14 cellular contexts compared by ENCODE assay signal in the genomic region with DNA sequence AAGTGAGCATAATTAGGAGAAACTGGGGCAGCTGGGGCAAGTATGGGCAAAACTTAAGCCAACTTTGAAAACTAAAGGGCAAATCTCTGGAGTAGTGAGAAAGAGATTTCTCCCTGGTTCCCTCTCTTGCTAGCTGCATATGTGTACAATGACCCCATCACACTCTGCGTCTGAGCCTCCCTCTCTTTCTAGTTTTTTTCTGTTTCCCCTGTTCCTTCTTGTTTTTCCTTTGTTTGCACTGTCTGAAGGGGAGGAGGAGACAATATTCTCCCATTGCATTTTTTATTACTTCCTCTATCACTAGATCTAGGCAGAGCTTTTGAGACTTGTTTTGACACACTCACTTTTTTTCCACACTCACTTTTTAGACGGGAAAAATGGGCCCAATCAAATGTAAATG. TPM values are rescaled to one million over a fixed set of nuclear protein-coding genes. Genes with fewer than 3 reads are reported as not detected.
"Had no signal": no experiment of that assay in that cellular context is flagged by ENCODE, and none has a peak within 500 bp of the region (broad histone marks: within the 10 kb centered on the region; RNA-seq: fewer than 3 reads in every experiment).

No MANE protein-coding gene starts in this region.

- H3K4me1 ChIP-seq: gastroesophageal sphincter had no signal

- H3K36me3 ChIP-seq: gastroesophageal sphincter had no signal

- DNase-seq: activated naive CD4-positive, alpha-beta T cell treated with anti-CD3 and anti-CD28 coated beads, Interleukin-2, amount 10 ng/mL, durations not matched to agents 7 days and 5 days; central memory CD4-positive, alpha-beta T cell; cortex of kidney; effector memory CD4-positive, alpha-beta T cell; islet precursor cell; naive thymus-derived CD8-positive, alpha-beta T cell; stimulated activated CD4-positive, alpha-beta T cell treated with anti-CD3 and anti-CD28 coated beads, Interleukin-4, amount 100 ng/mL, for 4 hours; stimulated activated naive CD8-positive, alpha-beta T cell treated with anti-CD3 and anti-CD28 coated beads, Interleukin-15, amount 100 ng/mL, for 72 hours; T-helper 2 cell had no signal

- H3K4me3 ChIP-seq: gastroesophageal sphincter, skin epidermis had no signal

- H3K27ac ChIP-seq: epithelial cell of prostate, gastroesophageal sphincter, skin epidermis had no signal

- ATAC-seq: activated CD4-positive, CD25-positive, alpha-beta regulatory T cell treated with anti-CD3 and anti-CD28 coated beads, Interleukin-2, amount 50 U/mL, for 24 hours; gastroesophageal sphincter; naive thymus-derived CD8-positive, alpha-beta T cell; stimulated activated naive CD8-positive, alpha-beta T cell treated with anti-CD3 and anti-CD28 coated beads, Interleukin-15, amount 100 ng/mL, for 72 hours had no signal

- H3K9me3 ChIP-seq: gastroesophageal sphincter had no signal

RNA-seq across cellular contexts. Expression of a gene that starts 11.2 kb away (rescaled TPM):
- total RNA-seq: activated T-helper 2 cell treated with anti-CD3 and anti-CD28 coated beads, Interferon-gamma antibody, Interleukin-2, Interleukin-4, amounts not matched to agents 10 μg/mL and 5 μg/mL and 100 μg/mL, durations not matched to agents 14 hours and 24 hours and 36 hours; naive thymus-derived CD8-positive, alpha-beta T cell had no signal
- polyA plus RNA-seq: naive thymus-derived CD8-positive, alpha-beta T cell had no signal
